ENCODE assay signal across 1 cellular context in genomic region chr19:38849147-38849745, GRCh38.
A peak's percentile ranks its signal among the peaks of the same experiment; 100 is the strongest.
TF ChIP-seq lines count a peak whose summit lies in the region.

No MANE protein-coding gene starts in this region.

TF ChIP-seq in K562, 482 proteins besides CTCF, POLR2A, EP300 and RAD21 (continued from another document and continues in another):
- TF ChIP-seq POLR2H (tag; IDR thresholded peaks at IDR 0.05; ENCODE audit: low read depth) (0 out of 2 replicates have a peak, but pooled peaks have one; percentile 35), SAFB (IDR thresholded peaks at IDR 0.05; ENCODE audit: borderline replicate concordance, low read depth, low read length) (no peak), ZFP36 (IDR thresholded peaks at IDR 0.05; ENCODE audit: low read depth, low read length, partially characterized antibody) (no peak), ZNF121 (CRISPR knock-in tag; conservative IDR thresholded peaks at IDR 0.05) (no peak), PREB (CRISPR knock-in tag; IDR thresholded peaks at IDR 0.05) (no peak), SPI1 (IDR thresholded peaks at IDR 0.05; ENCODE audit: borderline replicate concordance, low read depth, low read length) (peak; percentile 84), ZC3H8 (IDR thresholded peaks at IDR 0.05) (no peak), HES1 (IDR thresholded peaks at IDR 0.05; ENCODE audit: low read depth) (no peak), ZNF253 (CRISPR knock-in tag; conservative IDR thresholded peaks at IDR 0.05) (no peak), IRF1 (CRISPR knock-in tag; IDR thresholded peaks at IDR 0.05; ENCODE audit: borderline replicate concordance) (no peak), ZBTB9 (CRISPR knock-in tag; IDR thresholded peaks at IDR 0.05) (peak; percentile 14; the same call in 1 of the 2 replicates), SMAD3 (CRISPR knock-in tag; conservative IDR thresholded peaks at IDR 0.05) (peak; percentile 61; the same call in 1 of the 2 replicates), ZBTB34 (CRISPR knock-in tag; IDR thresholded peaks at IDR 0.05) (no peak), TBP (optimal IDR thresholded peaks at IDR 0.05; ENCODE audit: low read depth, low read length) (peak; percentile 40), MEIS2 (IDR thresholded peaks at IDR 0.05; ENCODE audit: partially characterized antibody) (peak; percentile 96), SRSF7 (optimal IDR thresholded peaks at IDR 0.05; ENCODE audit: low read depth, low read length) (no peak), NFIC (IDR thresholded peaks at IDR 0.05) (0 out of 2 replicates have a peak, but pooled peaks have one; percentile 3), E2F8 (IDR thresholded peaks at IDR 0.05; ENCODE audit: low read depth, partially characterized antibody) (peak; percentile 47), KAT2B (IDR thresholded peaks at IDR 0.05; ENCODE audit: low read depth, low read length) (no peak), SMARCA4 (IDR thresholded peaks at IDR 0.05) (no peak), TBL1XR1 (IDR thresholded peaks at IDR 0.05; ENCODE audit: low read length in 2 of 2) (peak; percentile 32 to 40; a peak in 2 of 4 replicates), YY1 (IDR thresholded peaks at IDR 0.05; ENCODE audit: borderline replicate concordance in 1 of 3, control insufficient read depth in 1 of 3, extremely low read depth in 1 of 3, insufficient read depth in 3 of 3, insufficient read length in 1 of 3, insufficient replicate concordance in 2 of 3, low read depth in 1 of 3, low read length in 2 of 3) (peak in 1 of 3 experiments; percentile 38), HDAC2 (IDR thresholded peaks at IDR 0.05) (peak; percentile 55; the same call in 1 of the 2 replicates), SRSF3 (IDR thresholded peaks at IDR 0.05; ENCODE audit: insufficient read depth, low read length) (no peak), ZNF175 (CRISPR knock-in tag; IDR thresholded peaks at IDR 0.05; ENCODE audit: low read depth) (peak; percentile 36; the same call in 1 of the 2 replicates), ZBTB8A (IDR thresholded peaks at IDR 0.05; ENCODE audit: partially characterized antibody) (no peak), XRCC5 (IDR thresholded peaks at IDR 0.05; ENCODE audit: low read depth, low read length) (0 out of 2 replicates have a peak, but pooled peaks have one; percentile 11), ZNF609 (CRISPR knock-in tag; IDR thresholded peaks at IDR 0.05; ENCODE audit: borderline replicate concordance) (no peak), TFE3 (CRISPR knock-in tag; IDR thresholded peaks at IDR 0.05) (peak; percentile 44), RBFOX2 (IDR thresholded peaks at IDR 0.05; ENCODE audit: low read depth, low read length) (no peak), ZNF354B (CRISPR knock-in tag; IDR thresholded peaks at IDR 0.05) (no peak), ZNF57 (CRISPR knock-in tag; IDR thresholded peaks at IDR 0.05) (no peak), HEY1 (CRISPR knock-in tag; IDR thresholded peaks at IDR 0.05; ENCODE audit: borderline replicate concordance) (no peak), FOXO4 (CRISPR knock-in tag; IDR thresholded peaks at IDR 0.05) (0 out of 2 replicates have a peak, but pooled peaks have one; percentile 12), ZBTB17 (CRISPR knock-in tag; IDR thresholded peaks at IDR 0.05) (no peak), HMG20A (CRISPR knock-in tag; conservative IDR thresholded peaks at IDR 0.05) (peak; percentile 73; the same call in 1 of the 2 replicates), ZNF766 (CRISPR knock-in tag; conservative IDR thresholded peaks at IDR 0.05) (no peak), ELF1 (tag; IDR thresholded peaks at IDR 0.05) (peak; percentile 55; the same call in 1 of the 2 replicates), ZNF740 (CRISPR knock-in tag; IDR thresholded peaks at IDR 0.05) (peak; percentile 86), ZNF740 (tag; IDR thresholded peaks at IDR 0.05) (peak in 1 of 2 experiments; percentile 84; a peak in 2 of 4 replicates), E2F1 (CRISPR knock-in tag; IDR thresholded peaks at IDR 0.05) (no peak), GTF2A2 (tag; IDR thresholded peaks at IDR 0.05) (no peak)
